ENCODE assay signal across 8 cellular contexts in the genomic region with DNA sequence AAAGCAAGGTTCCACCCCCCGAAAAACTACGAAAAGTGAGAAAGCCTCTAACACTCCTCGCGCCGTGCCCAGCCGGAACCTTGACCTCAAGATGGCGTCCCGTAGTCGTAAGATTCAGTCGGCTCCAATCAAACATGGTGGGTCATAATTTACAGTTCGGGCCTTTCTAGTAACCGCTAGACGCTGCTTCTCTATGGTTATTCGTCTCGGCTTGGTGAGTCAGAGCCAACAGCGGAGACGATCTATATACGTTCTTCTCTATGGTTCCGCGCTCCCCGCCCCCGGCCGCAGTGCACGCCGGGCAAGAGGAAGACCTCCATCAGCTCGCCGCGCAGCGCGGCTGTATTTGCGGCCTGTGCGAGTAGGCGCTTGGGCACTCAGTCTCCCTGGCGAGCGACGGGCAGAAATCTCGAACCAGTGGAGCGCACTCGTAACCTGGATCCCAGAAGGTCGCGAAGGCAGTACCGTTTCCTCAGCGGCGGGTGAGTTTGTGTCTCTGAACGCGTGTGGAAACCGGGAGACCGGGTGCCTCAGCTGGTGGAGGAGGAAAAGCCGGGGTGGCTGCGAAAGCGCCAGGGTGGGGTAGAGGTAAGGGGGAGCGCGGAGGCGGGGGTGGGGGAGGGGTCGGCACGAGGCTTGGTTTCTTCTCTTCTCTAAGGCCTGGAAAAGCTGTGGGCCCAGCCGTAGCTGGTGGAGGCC. TPM values are rescaled to one million over a fixed set of nuclear protein-coding genes. Genes with fewer than 3 reads are reported as not detected.
DNase-seq lines count a peak whose midpoint lies in the region; ATAC-seq, FAIRE-seq and TF ChIP-seq lines count a peak whose summit lies in the region.

A gene (plus strand): TSS at position 311 of the 699 bp plus-strand sequence. CDS start 13,108 bp downstream, outside the sequence.

- peak within 1 kb of the TSS; percentile 9 for H2AFZ ChIP-seq in HepG2 (ENCODE audit: low read length)

- in situ Hi-C loops in HepG2 (cut with HindIII; ENCODE audit: extremely low pct_ligation_motif_present, low pct_unique_long_range_greater_than_20kb) = no loop called here

- no TSS peak for BruUV-seq in HepG2 (replicated peaks; lab: Mats Ljungman, UMichigan)

- peak; percentile 94 to 99 for TF ChIP-seq POLR2A in HepG2 (IDR thresholded peaks at IDR 0.05; ENCODE audit: insufficient read depth in 1 of 2, low read depth in 2 of 2, low read length in 2 of 2)

- H3K27ac Mint-ChIP-seq in CD4-positive, alpha-beta memory T cell = no peak within 1 kb of the TSS

- peak within 1 kb of the TSS in 1 of 8 donors; percentile 28 for H3K4me3 Mint-ChIP-seq in CD4-positive, alpha-beta memory T cell

- peak within 1 kb of the TSS; percentile 83 for H3K4me2 ChIP-seq in HepG2 (ENCODE audit: low read depth, low read length)

- WGBS in HepG2 (ENCODE audit: low lambda C conversion rate) = 2% methylated on average over 26 of the region's 57 CpGs

- DNase-seq in CD4-positive, alpha-beta memory T cell = peak; percentile 94 to 98 (median 96)
- DNase-seq in HK-2 (ENCODE audit: unreplicated experiment) (peak; percentile 95), NCI-H82 (lab: John Stamatoyannopoulos, UW) (peak; percentile 100), dorsolateral prefrontal cortex (peak; percentile 94 to 99 (median 96)), HepG2 (ENCODE audit: low spot score) (peak; percentile 98)
- DNase-seq in activated CD4-positive, alpha-beta T cell treated with anti-CD3 and anti-CD28 coated beads, Interleukin-2, amount 50 U/mL, for 48 hours = peak; percentile 95
- peak; percentile 93 for DNase-seq in stimulated activated CD4-positive, alpha-beta T cell treated with anti-CD3 and anti-CD28 coated beads, Interleukin-4, amount 100 ng/mL, for 1 hour

- H3K27me3 ChIP-seq in CD4-positive, alpha-beta memory T cell (ENCODE audit: insufficient read depth, low read length) = no peaks in the 10 kb centered on the region
- no peaks in the 10 kb centered on the region for H3K27me3 ChIP-seq in dorsolateral prefrontal cortex
- H3K27me3 ChIP-seq in HepG2 (ENCODE audit: control insufficient read depth in 1 of 2, insufficient read depth in 2 of 2, low read length in 2 of 2) = no peaks in the 10 kb centered on the region; a peak in 1 of 5 replicates

- H3K36me3 Mint-ChIP-seq in CD4-positive, alpha-beta memory T cell = peaks cover 2 to 27% of the 10 kb centered on the region in 2 donors

- peak within 1 kb of the TSS; percentile 90 for H3K27ac ChIP-seq in CD4-positive, alpha-beta memory T cell (ENCODE audit: low read depth, low read length)
- H3K27ac ChIP-seq in dorsolateral prefrontal cortex (peak within 1 kb of the TSS; percentile 79 to 99 (median 96)), HepG2 (ENCODE audit: extremely low read length, insufficient read depth, low read length) (peak within 1 kb of the TSS; percentile 99)

- H3K4me3 ChIP-seq in CD4-positive, alpha-beta memory T cell (ENCODE audit: low read length in 2 of 2) = peak within 1 kb of the TSS; percentile 71 to 77
- H3K4me3 ChIP-seq in dorsolateral prefrontal cortex (peak within 1 kb of the TSS; percentile 59 to 98 (median 89)), HepG2 (replicated peaks in 1 of 3; ENCODE audit: insufficient read depth in 1 of 3, low read depth in 2 of 3, low read length in 3 of 3) (peak within 1 kb of the TSS; percentile 82 to 95 (median 93))

- H4K20me1 ChIP-seq in HepG2 (ENCODE audit: insufficient read depth, low read length) = peaks cover 26% of the 10 kb centered on the region

- intact Hi-C loops in CD4-positive, alpha-beta memory T cell (cut with micrococcal nuclease) = loop anchor here (1.0 to 10.0 kb wide), 5 partner anchors 31 to 1244 kb away; a partner anchor contains a TSS
- intact Hi-C loops in dorsolateral prefrontal cortex (cut with DNase I) (loop anchor here (1.0 to 10.0 kb wide), 11 partner anchors 31 to 959 kb away; a partner anchor contains a TSS), HepG2 (cut with micrococcal nuclease; ENCODE audit: unreplicated experiment) (loop anchor here (5.0 kb wide), 1 partner anchor 79 kb away; a partner anchor contains a TSS)

- no peaks in the 10 kb centered on the region for H3K9me3 ChIP-seq in CD4-positive, alpha-beta memory T cell (ENCODE audit: control insufficient read depth in 1 of 2, low read length in 2 of 2)
- H3K9me3 ChIP-seq in HepG2 (ENCODE audit: low read length) = no peaks in the 10 kb centered on the region

- TF ChIP-seq EP300 in HepG2 (IDR thresholded peaks at IDR 0.05; ENCODE audit: low read depth in 2 of 2, low read length in 2 of 2) = peak; percentile 33 to 51; a peak in 3 of 4 replicates
- TF ChIP-seq EP300 in HepG2 (CRISPR knock-in tag; IDR thresholded peaks at IDR 0.05; ENCODE audit: borderline replicate concordance) = 0 out of 2 replicates have a peak, but pooled peaks have one; percentile 73

- ATAC-seq in GM19455 (IDR thresholded peaks at IDR 0.05; ENCODE audit: unreplicated experiment) = peak; percentile 93
- peak; percentile 96 for ATAC-seq in HepG2

- POLR2A ChIA-PET in CD4-positive, alpha-beta memory T cell (lab: Charles Lee; ENCODE audit: partially characterized antibody) = interaction anchor here (0.7 to 3.8 kb wide), 26 partner anchors 8 to 1705 kb away, joined by 3 to 88 read pairs (median 4); a partner anchor contains a TSS
- POLR2A ChIA-PET in HepG2 (lab: Yijun Ruan, JAX) = interaction anchor here (0.6 to 2.4 kb wide), 23 partner anchors 8 to 511 kb away, joined by 3 to 38 read pairs (median 4); a partner anchor contains a TSS

- H3K36me3 ChIP-seq in CD4-positive, alpha-beta memory T cell (ENCODE audit: insufficient read depth, low read length) = peaks cover 4% of the 10 kb centered on the region
- peaks cover 0 to 10% of the 10 kb centered on the region in 2 experiments; a peak in 3 of 5 replicates for H3K36me3 ChIP-seq in HepG2 (replicated peaks in 1 of 2; ENCODE audit: control insufficient read depth in 1 of 2, insufficient read depth in 2 of 2, low read length in 2 of 2)

- peaks cover 22 to 47% (median 28%) of the 10 kb centered on the region in 4 donors for H3K4me1 Mint-ChIP-seq in CD4-positive, alpha-beta memory T cell

- TF ChIP-seq RAD21 in HepG2 (CRISPR knock-in tag; IDR thresholded peaks at IDR 0.05) = no peak

- peaks cover 45% of the 10 kb centered on the region for H3K79me2 ChIP-seq in HepG2 (ENCODE audit: insufficient read depth, low read length)

- TF ChIP-seq CTCF in dorsolateral prefrontal cortex (IDR thresholded peaks at IDR 0.05 in 54 of 56, conservative IDR thresholded peaks at IDR 0.05 in 2 of 56; ENCODE audit: low read depth in 1 of 56, partially characterized antibody in 56 of 56) (peak in 54 of 56 donors; percentile 34 to 80 (median 55)), HepG2 (CRISPR knock-in tag; IDR thresholded peaks at IDR 0.05) (peak; percentile 47)

- CTCF ChIA-PET in CD4-positive, alpha-beta memory T cell (lab: Charles Lee; ENCODE audit: partially characterized antibody) = interaction anchor here (1.4 to 2.3 kb wide), 3 partner anchors 31 to 78 kb away, joined by 4 to 10 read pairs (median 5); a partner anchor contains a TSS
- CTCF ChIA-PET in HepG2 (lab: Yijun Ruan, JAX; ENCODE audit: low intra/inter-chr PET ratio, low total read pairs) = no interaction called here

- peak; percentile 93 for FAIRE-seq in HepG2 (lab: Jason Lieb, UNC)

- no peaks in the 10 kb centered on the region for H3K9me3 Mint-ChIP-seq in CD4-positive, alpha-beta memory T cell

- peak within 1 kb of the TSS; percentile 96 for H3K9ac ChIP-seq in HepG2 (ENCODE audit: insufficient read depth, low read depth, low read length)

- H3K27me3 Mint-ChIP-seq in CD4-positive, alpha-beta memory T cell = no peaks in the 10 kb centered on the region

- peaks cover 48% of the 10 kb centered on the region for H3K4me1 ChIP-seq in CD4-positive, alpha-beta memory T cell (ENCODE audit: insufficient read depth, low read length)
- H3K4me1 ChIP-seq in HepG2 (ENCODE audit: insufficient read depth, low read length) = peaks cover 31% of the 10 kb centered on the region

TF ChIP-seq in HepG2, 621 proteins besides CTCF, POLR2A, EP300 and RAD21 (continues in another document):
- TF ChIP-seq FOSL2 (CRISPR knock-in tag; IDR thresholded peaks at IDR 0.05) = peak; percentile 97
- no peak; the same call in 1 of the 2 replicates for TF ChIP-seq POLR2AphosphoS2 (IDR thresholded peaks at IDR 0.05; ENCODE audit: low read depth, low read length)
- TF ChIP-seq SNAPC2 (CRISPR knock-in tag; IDR thresholded peaks at IDR 0.05) = no peak
- no peak; the same call in none of the 2 replicates for TF ChIP-seq TGIF2 (CRISPR knock-in tag; IDR thresholded peaks at IDR 0.05)
- no peak for TF ChIP-seq PPARG (CRISPR knock-in tag; conservative IDR thresholded peaks at IDR 0.05)
- no peak for TF ChIP-seq SCMH1 (CRISPR knock-in tag; IDR thresholded peaks at IDR 0.05; ENCODE audit: borderline replicate concordance)
- peak; percentile 89 for TF ChIP-seq KMT2A (CRISPR knock-in tag; IDR thresholded peaks at IDR 0.05)
- TF ChIP-seq ARNTL (CRISPR knock-in tag; IDR thresholded peaks at IDR 0.05) = no peak

RNA-seq across cellular contexts. Expression of the gene that starts here (rescaled TPM):
- total RNA-seq in CD4-positive, alpha-beta memory T cell = 100 to 1,000 TPM; 143 to 149 TPM
- 10 to 100 TPM; 28.1 to 63.5 TPM for polyA plus RNA-seq in CD4-positive, alpha-beta memory T cell
- 100 to 1,000 TPM in 37 of 120 experiments, 10 to 100 TPM in 83; 73.2 to 124 (median 94.5) TPM for total RNA-seq in dorsolateral prefrontal cortex
- 52.0 and 65.9 TPM in 2 replicates for total RNA-seq in HepG2 (2016; rRNA removed; fragmentation: Illumina TruSeq; extraction: Trizol)
- 5.3 and 6.4 TPM in 2 replicates for total RNA-seq in HepG2 (2016; cell fraction: cytosol; rRNA removed; fragmentation: Illumina TruSeq; extraction: Trizol; ENCODE audit: low read depth)
- 42.3 and 65.8 TPM in 2 replicates for total RNA-seq in HepG2 (2016; cell fraction: insoluble cytoplasmic fraction; rRNA removed; fragmentation: Illumina TruSeq; extraction: Trizol)
- 9.0 and 11.3 TPM in 2 replicates for total RNA-seq in HepG2 (2016; cell fraction: membrane; rRNA removed; fragmentation: Illumina TruSeq; extraction: Trizol)
- total RNA-seq in HepG2 (2016; cell fraction: nucleus; rRNA removed; fragmentation: Illumina TruSeq; extraction: Trizol) = 105 and 115 TPM in 2 replicates
- 34.1 and 39.4 TPM in 2 replicates for polyA plus RNA-seq in HepG2 (2011; rRNA removed)
- 5.0 and 6.1 TPM in 2 replicates for polyA plus RNA-seq in HepG2 (2011; cell fraction: cytosol; rRNA removed)
- 95.4 and 160 TPM in 2 replicates for polyA plus RNA-seq in HepG2 (2011; cell fraction: nucleus; rRNA removed)
- polyA plus RNA-seq in HepG2 (2012) = 64.2 and 68.8 TPM in 2 replicates
- polyA plus RNA-seq in HepG2 (2016; cell fraction: cytosol; fragmentation: Illumina TruSeq; extraction: Trizol; ENCODE audit: low read depth) = 1.1 and 1.4 TPM in 2 replicates
- 65.5 and 68.1 TPM in 2 replicates for polyA plus RNA-seq in HepG2 (2016; cell fraction: insoluble cytoplasmic fraction; fragmentation: Illumina TruSeq; extraction: Trizol; ENCODE audit: low read depth)
- 4.0 and 4.2 TPM in 2 replicates for polyA plus RNA-seq in HepG2 (2016; cell fraction: membrane; fragmentation: Illumina TruSeq; extraction: Trizol; ENCODE audit: low read depth)
- 201 and 204 TPM in 2 replicates for polyA plus RNA-seq in HepG2 (2016; cell fraction: nucleus; fragmentation: Illumina TruSeq; extraction: Trizol; ENCODE audit: insufficient read depth, low read depth)
- 30.8 and 41.0 TPM in 2 replicates for polyA minus RNA-seq in HepG2 (2011; rRNA and poly(A)+ RNA removed; ENCODE audit: low replicate concordance)
- 10.6 and 11.1 TPM in 2 replicates for polyA minus RNA-seq in HepG2 (2011; cell fraction: cytosol; rRNA and poly(A)+ RNA removed)
- polyA minus RNA-seq in HepG2 (2011; cell fraction: nucleus; rRNA and poly(A)+ RNA removed) = 177 and 245 TPM in 2 replicates

Comparison
In these comparisons a context has a peak if more than half of its experiments do, and no peak if none do; other contexts are left out.
1. Peak in every context shown above with its lines: DNase-seq, ATAC-seq, H3K4me3 ChIP-seq and H3K27ac ChIP-seq.